ENCODE assay signal across 8 cellular contexts in genomic region chr1:179586107-179586823, GRCh38. TPM values are rescaled to one million over a fixed set of nuclear protein-coding genes. Genes with fewer than 3 reads are reported as not detected.
A peak's percentile ranks its signal among the peaks of the same experiment; 100 is the strongest.
DNase-seq lines count a peak whose midpoint lies in the region; ATAC-seq, FAIRE-seq and TF ChIP-seq lines count a peak whose summit lies in the region.

No MANE protein-coding gene starts in this region.

- 2% methylated on average over 18 of the region's 60 CpGs for WGBS in right lobe of liver (ENCODE audit: insufficient coverage, low coverage, low lambda C conversion rate, missing lambda C conversion rate)
- WGBS in HepG2 (ENCODE audit: low lambda C conversion rate) = 58% methylated on average over 28 of the region's 60 CpGs
- WGBS in gastroesophageal sphincter (ENCODE audit: low coverage in 1 of 2), 2 donors = 1% methylated on average over 14 of the region's 60 CpGs; no CpG with 5 or more reads in 1 of the 2 donors
- 1 to 3% (median 1%) methylated on average over 52 to 60 of the region's 60 CpGs for WGBS in ovary, 3 donors

- no peak overlapping the region for H3K9ac ChIP-seq in HepG2 (ENCODE audit: insufficient read depth, low read depth, low read length)

- FAIRE-seq in HepG2 (lab: Jason Lieb, UNC) = no peak

- H3K4me1 Mint-ChIP-seq in activated CD4-positive, alpha-beta T cell treated with anti-CD3 and anti-CD28 coated beads, Interleukin-2, amount 10 ng/mL, durations not matched to agents 24 days and 14 days = no peaks in the 10 kb centered on the region

- ATAC-seq in right lobe of liver (peak; percentile 56 to 85 (median 70)), HepG2 (no peak), gastroesophageal sphincter (peak; percentile 70), GM21423 (IDR thresholded peaks at IDR 0.05; ENCODE audit: unreplicated experiment) (no peak)

- no peak overlapping the region for H3K27ac Mint-ChIP-seq in activated CD4-positive, alpha-beta T cell treated with anti-CD3 and anti-CD28 coated beads, Interleukin-2, amount 10 ng/mL, durations not matched to agents 24 days and 14 days

- H3K4me3 ChIP-seq in right lobe of liver = peak overlapping the region in 1 of 3 donors; percentile 40
- no peak overlapping the region for H3K4me3 ChIP-seq in HepG2 (replicated peaks in 1 of 3; ENCODE audit: insufficient read depth in 1 of 3, low read depth in 2 of 3, low read length in 3 of 3)
- peak overlapping the region; percentile 7 to 56 for H3K4me3 ChIP-seq in gastroesophageal sphincter
- H3K4me3 ChIP-seq in ovary = peak overlapping the region; percentile 31

- TF ChIP-seq POLR2A in right lobe of liver (IDR thresholded peaks at IDR 0.05) (no peak), HepG2 (IDR thresholded peaks at IDR 0.05; ENCODE audit: insufficient read depth in 1 of 2, low read depth in 2 of 2, low read length in 2 of 2) (no peak), gastroesophageal sphincter (IDR thresholded peaks at IDR 0.05) (peak; percentile 7 to 29), ovary (IDR thresholded peaks at IDR 0.05) (no peak)

- peak in 3 of 4 donors; percentile 24 to 48 (median 36) for TF ChIP-seq CTCF in right lobe of liver (IDR thresholded peaks at IDR 0.05)
- no peak for TF ChIP-seq CTCF in HepG2 (CRISPR knock-in tag; IDR thresholded peaks at IDR 0.05)
- peak in 3 of 4 experiments; percentile 34 to 79 (median 39) for TF ChIP-seq CTCF in gastroesophageal sphincter (IDR thresholded peaks at IDR 0.05)
- peak in 1 of 3 donors; percentile 20 for TF ChIP-seq CTCF in ovary (IDR thresholded peaks at IDR 0.05)

- H3K4me2 ChIP-seq in HepG2 (ENCODE audit: low read depth, low read length) = no peak overlapping the region

- BruUV-seq in HepG2 (replicated peaks; lab: Mats Ljungman, UMichigan) = no TSS peak

- POLR2A ChIA-PET in HepG2 (lab: Yijun Ruan, JAX) = no interaction called here

- TF ChIP-seq EP300 in HepG2 (IDR thresholded peaks at IDR 0.05; ENCODE audit: low read depth in 2 of 2, low read length in 2 of 2) (no peak), HepG2 (CRISPR knock-in tag; IDR thresholded peaks at IDR 0.05; ENCODE audit: borderline replicate concordance) (no peak), gastroesophageal sphincter (IDR thresholded peaks at IDR 0.05) (no peak), ovary (IDR thresholded peaks at IDR 0.05) (no peak)

- DNase-seq in right lobe of liver = peak in 1 of 3 donors; percentile 35
- DNase-seq in HepG2 (ENCODE audit: low spot score) = no peak
- DNase-seq in SHP77 treated with DMSO at 0.1 percent for 48 hours (lab: John Stamatoyannopoulos, UW) = peak; percentile 65
- DNase-seq in ovary = peak in 3 of 5 donors; percentile 38 to 79 (median 54)
- no peak for DNase-seq in hepatic stellate cell (ENCODE audit: low spot score)
- no peak for DNase-seq in activated CD4-positive, alpha-beta T cell treated with anti-CD3 and anti-CD28 coated beads, Interleukin-2, amount 10 ng/mL, durations not matched to agents 24 days and 14 days

- no peak for TF ChIP-seq RAD21 in HepG2 (CRISPR knock-in tag; IDR thresholded peaks at IDR 0.05)

- no peak overlapping the region for H2AFZ ChIP-seq in HepG2 (ENCODE audit: low read length)

- no peaks in the 10 kb centered on the region for H3K79me2 ChIP-seq in HepG2 (ENCODE audit: insufficient read depth, low read length)

- H3K4me1 ChIP-seq in right lobe of liver = no peaks in the 10 kb centered on the region
- no peaks in the 10 kb centered on the region for H3K4me1 ChIP-seq in HepG2 (ENCODE audit: insufficient read depth, low read length)
- peaks cover 0 to 15% (median 0%) of the 10 kb centered on the region in 3 donors for H3K4me1 ChIP-seq in gastroesophageal sphincter
- H3K4me1 ChIP-seq in ovary (ENCODE audit: insufficient read depth) = peaks cover 1% of the 10 kb centered on the region

- no peaks in the 10 kb centered on the region for H3K9me3 Mint-ChIP-seq in activated CD4-positive, alpha-beta T cell treated with anti-CD3 and anti-CD28 coated beads, Interleukin-2, amount 10 ng/mL, durations not matched to agents 24 days and 14 days

- no peak overlapping the region for H3K4me3 Mint-ChIP-seq in activated CD4-positive, alpha-beta T cell treated with anti-CD3 and anti-CD28 coated beads, Interleukin-2, amount 10 ng/mL, durations not matched to agents 24 days and 14 days

- H3K27me3 Mint-ChIP-seq in activated CD4-positive, alpha-beta T cell treated with anti-CD3 and anti-CD28 coated beads, Interleukin-2, amount 10 ng/mL, durations not matched to agents 24 days and 14 days = peaks cover 39% of the 10 kb centered on the region

- intact Hi-C loops in right lobe of liver (cut with DNase I) = no loop called here
- intact Hi-C loops in HepG2 (cut with micrococcal nuclease; ENCODE audit: unreplicated experiment) = no loop called here
- intact Hi-C loops in ovary (cut with DNase I) = no loop called here
- intact Hi-C loops in activated CD4-positive, alpha-beta T cell treated with anti-CD3 and anti-CD28 coated beads, Interleukin-2, amount 10 ng/mL, durations not matched to agents 24 days and 14 days (cut with micrococcal nuclease) = no loop called here

- H3K9me3 ChIP-seq in right lobe of liver (no peaks in the 10 kb centered on the region), HepG2 (ENCODE audit: low read length) (no peaks in the 10 kb centered on the region), gastroesophageal sphincter (no peaks in the 10 kb centered on the region), ovary (no peaks in the 10 kb centered on the region)

- no peaks in the 10 kb centered on the region for H4K20me1 ChIP-seq in HepG2 (ENCODE audit: insufficient read depth, low read length)

- H3K27ac ChIP-seq in right lobe of liver = no peak overlapping the region
- H3K27ac ChIP-seq in HepG2 (ENCODE audit: extremely low read length, insufficient read depth, low read length) = no peak overlapping the region
- H3K27ac ChIP-seq in gastroesophageal sphincter = peak overlapping the region in 3 of 4 donors; percentile 66 to 82 (median 81)
- no peak overlapping the region for H3K27ac ChIP-seq in ovary

- H3K36me3 Mint-ChIP-seq in activated CD4-positive, alpha-beta T cell treated with anti-CD3 and anti-CD28 coated beads, Interleukin-2, amount 10 ng/mL, durations not matched to agents 24 days and 14 days (ENCODE audit: low read depth) = no peaks in the 10 kb centered on the region

- CTCF ChIA-PET in HepG2 (lab: Yijun Ruan, JAX; ENCODE audit: low intra/inter-chr PET ratio, low total read pairs) = no interaction called here

- H3K36me3 ChIP-seq in right lobe of liver = no peaks in the 10 kb centered on the region
- no peaks in the 10 kb centered on the region for H3K36me3 ChIP-seq in HepG2 (replicated peaks in 1 of 2; ENCODE audit: control insufficient read depth in 1 of 2, insufficient read depth in 2 of 2, low read length in 2 of 2)
- H3K36me3 ChIP-seq in gastroesophageal sphincter = no peaks in the 10 kb centered on the region
- H3K36me3 ChIP-seq in ovary = no peaks in the 10 kb centered on the region

- H3K27me3 ChIP-seq in right lobe of liver = peaks cover 0 to 8% of the 10 kb centered on the region in 2 donors
- H3K27me3 ChIP-seq in HepG2 (ENCODE audit: control insufficient read depth in 1 of 2, insufficient read depth in 2 of 2, low read length in 2 of 2) = peaks cover 0 to 15% of the 10 kb centered on the region in 2 experiments; a peak in 1 of 5 replicates
- peaks cover 25% of the 10 kb centered on the region for H3K27me3 ChIP-seq in gastroesophageal sphincter
- no peaks in the 10 kb centered on the region for H3K27me3 ChIP-seq in ovary

- in situ Hi-C loops in HepG2 (cut with HindIII; ENCODE audit: extremely low pct_ligation_motif_present, low pct_unique_long_range_greater_than_20kb) = loop anchor here (25.0 kb wide), 1 partner anchor 324 kb away; no protein-coding TSS in a partner anchor

RNA-seq across cellular contexts. Expression of gene TDRD5, which starts 5.4 kb away (rescaled TPM):
- total RNA-seq in right lobe of liver = not detected
- total RNA-seq in HepG2 (2016; rRNA removed; fragmentation: Illumina TruSeq; extraction: Trizol) = not detected in 2 replicates
- total RNA-seq in HepG2 (2016; cell fraction: cytosol; rRNA removed; fragmentation: Illumina TruSeq; extraction: Trizol; ENCODE audit: low read depth) = not detected in 2 replicates
- total RNA-seq in HepG2 (2016; cell fraction: insoluble cytoplasmic fraction; rRNA removed; fragmentation: Illumina TruSeq; extraction: Trizol) = not detected in 2 replicates
- not detected in 2 replicates for total RNA-seq in HepG2 (2016; cell fraction: membrane; rRNA removed; fragmentation: Illumina TruSeq; extraction: Trizol)
- not detected in 2 replicates for total RNA-seq in HepG2 (2016; cell fraction: nucleus; rRNA removed; fragmentation: Illumina TruSeq; extraction: Trizol)
- not detected in 2 replicates for polyA plus RNA-seq in HepG2 (2011; rRNA removed)
- not detected in 2 replicates for polyA plus RNA-seq in HepG2 (2011; cell fraction: cytosol; rRNA removed)
- not detected in 2 replicates for polyA plus RNA-seq in HepG2 (2011; cell fraction: nucleus; rRNA removed)
- not detected in 2 replicates for polyA plus RNA-seq in HepG2 (2012)
- polyA plus RNA-seq in HepG2 (2016; cell fraction: cytosol; fragmentation: Illumina TruSeq; extraction: Trizol; ENCODE audit: low read depth) = not detected in 2 replicates
- not detected in 2 replicates for polyA plus RNA-seq in HepG2 (2016; cell fraction: insoluble cytoplasmic fraction; fragmentation: Illumina TruSeq; extraction: Trizol; ENCODE audit: low read depth)
- polyA plus RNA-seq in HepG2 (2016; cell fraction: membrane; fragmentation: Illumina TruSeq; extraction: Trizol; ENCODE audit: low read depth) = not detected in 2 replicates
- polyA plus RNA-seq in HepG2 (2016; cell fraction: nucleus; fragmentation: Illumina TruSeq; extraction: Trizol; ENCODE audit: insufficient read depth, low read depth) = not detected in 2 replicates
- polyA minus RNA-seq in HepG2 (2011; rRNA and poly(A)+ RNA removed; ENCODE audit: low replicate concordance) = not detected in 2 replicates
- not detected in 2 replicates for polyA minus RNA-seq in HepG2 (2011; cell fraction: cytosol; rRNA and poly(A)+ RNA removed)
- polyA minus RNA-seq in HepG2 (2011; cell fraction: nucleus; rRNA and poly(A)+ RNA removed) = not detected in 2 replicates
- total RNA-seq in gastroesophageal sphincter = under 1 TPM in 3 of 4 donors, not detected in 1; 0.13 to 0.27 (median 0.16) TPM
- under 1 TPM in 4 of 7 donors, not detected in 3; 0.05 to 0.46 (median 0.11) TPM for total RNA-seq in ovary
- under 1 TPM; 0.27 TPM for polyA plus RNA-seq in ovary
- total RNA-seq in activated CD4-positive, alpha-beta T cell treated with anti-CD3 and anti-CD28 coated beads, Interleukin-2, amount 10 ng/mL, durations not matched to agents 24 days and 14 days = not detected in 2 replicates

RNA-seq across cellular contexts. Expression of gene NPHS2, which starts 10.5 kb away (rescaled TPM):
- total RNA-seq in right lobe of liver (not detected), HepG2 (2016; rRNA removed; fragmentation: Illumina TruSeq; extraction: Trizol) (not detected in 2 replicates), gastroesophageal sphincter (not detected), ovary (1 to 10 TPM in 1 of 7 donors, not detected in 6; 1.0 TPM)
- not detected in 2 replicates for total RNA-seq in HepG2 (2016; cell fraction: cytosol; rRNA removed; fragmentation: Illumina TruSeq; extraction: Trizol; ENCODE audit: low read depth)
- total RNA-seq in HepG2 (2016; cell fraction: insoluble cytoplasmic fraction; rRNA removed; fragmentation: Illumina TruSeq; extraction: Trizol) = not detected in 2 replicates
- not detected in 2 replicates for total RNA-seq in HepG2 (2016; cell fraction: membrane; rRNA removed; fragmentation: Illumina TruSeq; extraction: Trizol)
- total RNA-seq in HepG2 (2016; cell fraction: nucleus; rRNA removed; fragmentation: Illumina TruSeq; extraction: Trizol) = not detected in 2 replicates
- polyA plus RNA-seq in HepG2 (2011; rRNA removed) (not detected in 2 replicates), ovary (under 1 TPM in 1 of 2 donors, not detected in 1; 0.10 TPM)
- polyA plus RNA-seq in HepG2 (2011; cell fraction: cytosol; rRNA removed) = not detected in 2 replicates
- not detected in 2 replicates for polyA plus RNA-seq in HepG2 (2011; cell fraction: nucleus; rRNA removed)
- polyA plus RNA-seq in HepG2 (2012) = not detected in 2 replicates
- polyA plus RNA-seq in HepG2 (2016; cell fraction: cytosol; fragmentation: Illumina TruSeq; extraction: Trizol; ENCODE audit: low read depth) = not detected in 2 replicates
- polyA plus RNA-seq in HepG2 (2016; cell fraction: insoluble cytoplasmic fraction; fragmentation: Illumina TruSeq; extraction: Trizol; ENCODE audit: low read depth) = not detected in 2 replicates
- polyA plus RNA-seq in HepG2 (2016; cell fraction: membrane; fragmentation: Illumina TruSeq; extraction: Trizol; ENCODE audit: low read depth) = not detected in 2 replicates
- polyA plus RNA-seq in HepG2 (2016; cell fraction: nucleus; fragmentation: Illumina TruSeq; extraction: Trizol; ENCODE audit: insufficient read depth, low read depth) = not detected in 2 replicates
- not detected in 2 replicates for polyA minus RNA-seq in HepG2 (2011; rRNA and poly(A)+ RNA removed; ENCODE audit: low replicate concordance)
- not detected in 2 replicates for polyA minus RNA-seq in HepG2 (2011; cell fraction: cytosol; rRNA and poly(A)+ RNA removed)
- polyA minus RNA-seq in HepG2 (2011; cell fraction: nucleus; rRNA and poly(A)+ RNA removed) = not detected in 2 replicates
- total RNA-seq in activated CD4-positive, alpha-beta T cell treated with anti-CD3 and anti-CD28 coated beads, Interleukin-2, amount 10 ng/mL, durations not matched to agents 24 days and 14 days = not detected in 2 replicates

Comparison
In these comparisons a context has a peak if more than half of its experiments do, and no peak if none do; other contexts are left out.
1. ATAC-seq: peak in right lobe of liver (4 of 4) and gastroesophageal sphincter (single experiment); none in HepG2 (single experiment) and GM21423 (single experiment).
2. DNase-seq: peak in SHP77 treated with DMSO at 0.1 percent for 48 hours (single experiment) and ovary (3 of 5); none in HepG2 (single experiment), hepatic stellate cell (single experiment) and activated CD4-positive, alpha-beta T cell treated with anti-CD3 and anti-CD28 coated beads, Interleukin-2, amount 10 ng/mL, durations not matched to agents 24 days and 14 days (single experiment).
3. H3K27ac ChIP-seq: peak in gastroesophageal sphincter (3 of 4); none in right lobe of liver (0 of 3), HepG2 (single experiment) and ovary (0 of 2).
4. H3K4me3 ChIP-seq: peak in gastroesophageal sphincter (2 of 2) and ovary (single experiment); none in HepG2 (0 of 3).
5. POLR2A ChIP-seq: peak in gastroesophageal sphincter (2 of 2); none in right lobe of liver (single experiment), HepG2 (0 of 2) and ovary (single experiment).